Comparison of ENCODE assay signal across 1 cellular context in genomic region chr20:34709044-34709835, GRCh38.
TF ChIP-seq lines count a peak whose summit lies in the region.

No MANE protein-coding gene starts in this region.

TF ChIP-seq in K562, 482 proteins besides CTCF, POLR2A, EP300 and RAD21 (continued from another document and continues in another):
- 0 out of 2 replicates have a peak, but pooled peaks have one; percentile 35 for TF ChIP-seq RERE (CRISPR knock-in tag; IDR thresholded peaks at IDR 0.05; ENCODE audit: borderline replicate concordance)
- TF ChIP-seq PCBP2 (IDR thresholded peaks at IDR 0.05; ENCODE audit: low read depth, low read length, poor library complexity, severe bottlenecking): no peak
- TF ChIP-seq ZNF224 (CRISPR knock-in tag; IDR thresholded peaks at IDR 0.05): no peak
- TF ChIP-seq ATF7 (IDR thresholded peaks at IDR 0.05): peak; percentile 76
- peak; percentile 28; the same call in 1 of the 2 replicates for TF ChIP-seq ZBTB43 (CRISPR knock-in tag; IDR thresholded peaks at IDR 0.05)
- TF ChIP-seq ELF2 (CRISPR knock-in tag; IDR thresholded peaks at IDR 0.05): no peak
- no peak for TF ChIP-seq CAMTA2 (CRISPR knock-in tag; conservative IDR thresholded peaks at IDR 0.05)
- TF ChIP-seq BRCA1 (IDR thresholded peaks at IDR 0.05): no peak
- no peak for TF ChIP-seq BRCA1 (CRISPR knock-in tag; IDR thresholded peaks at IDR 0.05)
- peak; percentile 61; the same call in 1 of the 2 replicates for TF ChIP-seq PHF8 (IDR thresholded peaks at IDR 0.05; ENCODE audit: borderline replicate concordance, low read length)
- peak; percentile 11 for TF ChIP-seq NEUROD1 (IDR thresholded peaks at IDR 0.05; ENCODE audit: borderline replicate concordance, low read depth, low read length, partially characterized antibody)
- TF ChIP-seq ZFX (CRISPR knock-in tag; IDR thresholded peaks at IDR 0.05): peak; percentile 92
- TF ChIP-seq L3MBTL2 (IDR thresholded peaks at IDR 0.05): peak; percentile 20; the same call in 1 of the 2 replicates
- no peak for TF ChIP-seq CREB5 (CRISPR knock-in tag; IDR thresholded peaks at IDR 0.05)
- 0 out of 2 replicates have a peak, but pooled peaks have one; percentile 24 for TF ChIP-seq ZNF395 (CRISPR knock-in tag; IDR thresholded peaks at IDR 0.05)
- TF ChIP-seq ZBTB34 (CRISPR knock-in tag; IDR thresholded peaks at IDR 0.05): no peak
- peak in 1 of 2 experiments; percentile 49; a peak in 2 of 4 replicates for TF ChIP-seq HDAC1 (IDR thresholded peaks at IDR 0.05)
- no peak for TF ChIP-seq ZNF165 (CRISPR knock-in tag; IDR thresholded peaks at IDR 0.05; ENCODE audit: borderline replicate concordance)
- no peak for TF ChIP-seq HMG20B (CRISPR knock-in tag; IDR thresholded peaks at IDR 0.05)
- TF ChIP-seq ZNF583 (CRISPR knock-in tag; IDR thresholded peaks at IDR 0.05): no peak
- TF ChIP-seq SP1 (CRISPR knock-in tag; IDR thresholded peaks at IDR 0.05): peak; percentile 66; the same call in 1 of the 2 replicates
- no peak for TF ChIP-seq PHF20 (IDR thresholded peaks at IDR 0.05; ENCODE audit: partially characterized antibody)
- no peak for TF ChIP-seq NFIX (CRISPR knock-in tag; IDR thresholded peaks at IDR 0.05; ENCODE audit: low read depth)
- 0 out of 2 replicates have a peak, but pooled peaks have one; percentile 35 for TF ChIP-seq SIN3B (IDR thresholded peaks at IDR 0.05; ENCODE audit: low read depth)
- no peak for TF ChIP-seq NELFE (IDR thresholded peaks at IDR 0.05; ENCODE audit: insufficient read depth, insufficient read length)
- TF ChIP-seq MGA (IDR thresholded peaks at IDR 0.05): no peak
- no peak for TF ChIP-seq ATF1 (CRISPR knock-in tag; IDR thresholded peaks at IDR 0.05)
- TF ChIP-seq ATF1 (tag; IDR thresholded peaks at IDR 0.05): peak; percentile 79
- no peak for TF ChIP-seq TCF15 (CRISPR knock-in tag; IDR thresholded peaks at IDR 0.05)
- no peak for TF ChIP-seq COPS2 (conservative IDR thresholded peaks at IDR 0.05)
- 0 out of 4 replicates have a peak, but pooled peaks have one; percentile 40 to 58 for TF ChIP-seq SIN3A (IDR thresholded peaks at IDR 0.05; ENCODE audit: borderline replicate concordance in 2 of 2, control insufficient read depth in 1 of 2, low read depth in 2 of 2, low read length in 2 of 2)
- TF ChIP-seq TAL1 (IDR thresholded peaks at IDR 0.05): no peak
- TF ChIP-seq VEZF1 (CRISPR knock-in tag; IDR thresholded peaks at IDR 0.05): peak; percentile 75
